In genomic region chr10:100986623-100986951, GRCh38 we compare ENCODE assay signal across 8 cellular contexts. TPM values are rescaled to one million over a fixed set of nuclear protein-coding genes. Genes with fewer than 3 reads are reported as not detected.
DNase-seq lines count a peak whose midpoint lies in the region; TF ChIP-seq lines count a peak whose summit lies in the region.

No MANE protein-coding gene starts in this region.

- peak overlapping the region; percentile 98 for H3K4me2 ChIP-seq in mammary epithelial cell (ENCODE audit: insufficient read depth, low read depth, low read length)

- no TSS peak for BruUV-seq in mammary epithelial cell (replicated peaks; lab: Mats Ljungman, UMichigan)

- H3K4me3 ChIP-seq in right atrium auricular region = peak overlapping the region; percentile 91 to 94
- peak overlapping the region; percentile 62 to 91 (median 65) for H3K4me3 ChIP-seq in mammary epithelial cell (replicated peaks in 1 of 3; ENCODE audit: insufficient read depth in 1 of 3, low read depth in 2 of 3, low read length in 3 of 3)
- H3K4me3 ChIP-seq in mesodermal cell (ENCODE audit: extremely low read depth, insufficient read depth, low read length, poor library complexity, severe bottlenecking) = peak overlapping the region; percentile 98

- H3K27me3 ChIP-seq in right atrium auricular region (no peaks in the 10 kb centered on the region), mammary epithelial cell (ENCODE audit: insufficient read depth, low read length) (no peaks in the 10 kb centered on the region)

- no peaks in the 10 kb centered on the region for H4K20me1 ChIP-seq in mammary epithelial cell (ENCODE audit: insufficient read depth, low read length)

- peaks cover 0 to 22% of the 10 kb centered on the region in 2 donors for H3K4me1 ChIP-seq in right atrium auricular region
- peaks cover 14% of the 10 kb centered on the region for H3K4me1 ChIP-seq in mammary epithelial cell (ENCODE audit: insufficient read depth, low read length)
- peaks cover 21% of the 10 kb centered on the region for H3K4me1 ChIP-seq in mesodermal cell (ENCODE audit: control insufficient read depth, insufficient read depth, low read length, poor library complexity, severe bottlenecking)

- in situ Hi-C loops in mammary epithelial cell (cut with MboI; ENCODE audit: low sequenced_read_pairs in 2 of 2) = no loop called here

- peak overlapping the region; percentile 84 for H3K9ac ChIP-seq in mammary epithelial cell (ENCODE audit: insufficient read depth, low read length)

- TF ChIP-seq CTCF in right atrium auricular region (IDR thresholded peaks at IDR 0.05) = no peak
- no peak for TF ChIP-seq CTCF in mammary epithelial cell (conservative IDR thresholded peaks at IDR 0.05 in 1 of 2, IDR thresholded peaks at IDR 0.05 in 1 of 2; ENCODE audit: extremely low read depth in 1 of 2, insufficient read depth in 1 of 2, low read depth in 1 of 2, low read length in 2 of 2)

- dilution Hi-C loops in mammary epithelial cell (cut with HindIII; ENCODE audit: low sequenced_read_pairs) = no loop called here

- H3K9me3 ChIP-seq in right atrium auricular region (no peaks in the 10 kb centered on the region), mammary epithelial cell (replicated peaks; ENCODE audit: insufficient read depth, low read length) (no peaks in the 10 kb centered on the region), mesodermal cell (ENCODE audit: control insufficient read depth, low read length) (no peaks in the 10 kb centered on the region)

- H3K36me3 ChIP-seq in right atrium auricular region = peaks cover 35% of the 10 kb centered on the region
- H3K36me3 ChIP-seq in mammary epithelial cell (ENCODE audit: insufficient read depth, low read length) = peaks cover 22% of the 10 kb centered on the region
- peaks cover 59% of the 10 kb centered on the region for H3K36me3 ChIP-seq in mesodermal cell (ENCODE audit: control insufficient read depth, insufficient read depth, low read length)

- peaks cover 60% of the 10 kb centered on the region for H3K79me2 ChIP-seq in mammary epithelial cell (ENCODE audit: insufficient read depth, low read length)

- 37% methylated on average over 7 of the region's 17 CpGs for WGBS in mammary epithelial cell (ENCODE audit: low coverage, missing lambda C conversion rate)
- WGBS in mesodermal cell (ENCODE audit: insufficient coverage in 2 of 2), 2 experiments = 24 to 30% methylated on average over 12 to 17 of the region's 17 CpGs

- no peak for DNase-seq in right atrium auricular region (ENCODE audit: low spot score)
- DNase-seq in cardiac septum (ENCODE audit: low spot score) = no peak
- DNase-seq in mammary epithelial cell = no peak
- DNase-seq in cerebellar cortex (ENCODE audit: low spot score) = no peak
- no peak for DNase-seq in HCEC 1CT
- DNase-seq in iPS-NIHi11 (ENCODE audit: low spot score) = no peak
- no peak for DNase-seq in NCI-H187 treated with DMSO at 0.1 percent for 48 hours (lab: John Stamatoyannopoulos, UW)

- H3K27ac ChIP-seq in right atrium auricular region (peak overlapping the region; percentile 82 to 83), mammary epithelial cell (ENCODE audit: insufficient read depth, low read depth, low read length) (peak overlapping the region; percentile 49), mesodermal cell (ENCODE audit: low read depth, low read length, severe bottlenecking) (no peak overlapping the region)

- intact Hi-C loops in cardiac septum (cut with DNase I) (loop anchor here (5.0 kb wide), 1 partner anchor 74 kb away; the partner anchor contains the start of gene SLF2), mammary epithelial cell (cut with micrococcal nuclease) (no loop called here)

- CTCF ChIA-PET in mammary epithelial cell (lab: Charles Lee; ENCODE audit: low non-redundant PET) = no interaction called here

- H2AFZ ChIP-seq in mammary epithelial cell (ENCODE audit: low read depth, low read length) = peak overlapping the region; percentile 98

RNA-seq across cellular contexts. Expression of gene MRPL43, which starts 0.7 kb away (rescaled TPM):
- total RNA-seq in right atrium auricular region (10 to 100 TPM; 60.1 to 88.4 TPM), cardiac septum (51.7 TPM), mammary epithelial cell (10 to 100 TPM; 48.0 to 65.4 TPM)
- 104 TPM for polyA plus RNA-seq in mammary epithelial cell
- 16.2 TPM for polyA minus RNA-seq in mammary epithelial cell
- 85.5 TPM for polyA plus RNA-seq in mesodermal cell (2013, experiment 1 of 2)
- polyA plus RNA-seq in mesodermal cell (2013, experiment 2 of 2) = 71.0 TPM

RNA-seq across cellular contexts. Expression of gene TWNK, which starts 0.8 kb away (rescaled TPM):
- total RNA-seq in right atrium auricular region = 1 to 10 TPM; 5.5 to 7.1 TPM
- total RNA-seq in cardiac septum = 5.2 TPM
- 10 to 100 TPM in 1 of 2 donors, 1 to 10 TPM in 1; 6.8 to 18.7 TPM for total RNA-seq in mammary epithelial cell
- 14.4 TPM for polyA plus RNA-seq in mammary epithelial cell
- polyA minus RNA-seq in mammary epithelial cell = 13.5 TPM
- 10.7 TPM for polyA plus RNA-seq in mesodermal cell (2013, experiment 1 of 2)
- 10.3 TPM for polyA plus RNA-seq in mesodermal cell (2013, experiment 2 of 2)

RNA-seq across cellular contexts. Expression of gene LZTS2, which starts 13.0 kb away (rescaled TPM):
- total RNA-seq in right atrium auricular region (10 to 100 TPM; 40.0 to 71.0 TPM), cardiac septum (47.2 TPM), mammary epithelial cell (100 to 1,000 TPM in 1 of 2 donors, 10 to 100 TPM in 1; 44.3 to 159 TPM)
- 30.4 TPM for polyA plus RNA-seq in mammary epithelial cell
- 18.3 TPM for polyA minus RNA-seq in mammary epithelial cell
- polyA plus RNA-seq in mesodermal cell (2013, experiment 1 of 2) = 88.5 TPM
- polyA plus RNA-seq in mesodermal cell (2013, experiment 2 of 2) = 68.7 TPM

RNA-seq across cellular contexts. Expression of gene SEMA4G, which starts 17.3 kb away (rescaled TPM):
- total RNA-seq in right atrium auricular region (1 to 10 TPM; 3.4 to 4.0 TPM), cardiac septum (1.0 TPM), mammary epithelial cell (1 to 10 TPM in 1 of 2 donors, under 1 TPM in 1; 0.83 to 3.7 TPM)
- polyA plus RNA-seq in mammary epithelial cell = 2.3 TPM
- polyA minus RNA-seq in mammary epithelial cell = 4.3 TPM
- 11.6 TPM for polyA plus RNA-seq in mesodermal cell (2013, experiment 1 of 2)
- 8.9 TPM for polyA plus RNA-seq in mesodermal cell (2013, experiment 2 of 2)

RNA-seq across cellular contexts. Expression of gene PDZD7, which starts 44.3 kb away (rescaled TPM):
- total RNA-seq in right atrium auricular region = 1 to 10 TPM in 1 of 2 donors, under 1 TPM in 1; 0.59 to 1.3 TPM
- 0.40 TPM for total RNA-seq in cardiac septum
- 1 to 10 TPM in 1 of 2 donors, under 1 TPM in 1; 0.59 to 2.7 TPM for total RNA-seq in mammary epithelial cell
- polyA plus RNA-seq in mammary epithelial cell = 0.95 TPM
- 0.47 TPM for polyA minus RNA-seq in mammary epithelial cell
- polyA plus RNA-seq in mesodermal cell (2013, experiment 1 of 2) = 0.55 TPM
- polyA plus RNA-seq in mesodermal cell (2013, experiment 2 of 2) = 1.1 TPM
